11 cellular contexts compared by ENCODE assay signal in genomic region chr15:94253742-94254141, GRCh38. TPM values are rescaled to one million over a fixed set of nuclear protein-coding genes. Genes with fewer than 3 reads are reported as not detected.
DNase-seq lines count a peak whose midpoint lies in the region; ATAC-seq and TF ChIP-seq lines count a peak whose summit lies in the region.
"Had no signal": no experiment of that assay in that cellular context is flagged by ENCODE, and none has a peak within 500 bp of the region (broad histone marks: within the 10 kb centered on the region; RNA-seq: fewer than 3 reads in every experiment).

No MANE protein-coding gene starts in this region.

- H3K36me3 ChIP-seq in BLaER1 (no peaks in the 10 kb centered on the region), A673 (ENCODE audit: insufficient read depth, low read length, poor library complexity, severe bottlenecking) (no peaks in the 10 kb centered on the region)

- H3K4me1 ChIP-seq in BLaER1 (peaks cover 26% of the 10 kb centered on the region), A673 (ENCODE audit: insufficient read depth, low read length, poor library complexity, severe bottlenecking) (no peaks in the 10 kb centered on the region)
- H3K4me1 ChIP-seq: testis had no signal

- TF ChIP-seq CTCF in VCaP (conservative IDR thresholded peaks at IDR 0.05) (no peak), A673 (conservative IDR thresholded peaks at IDR 0.05; ENCODE audit: low read depth, low read length) (no peak)

- no TSS peak for BruUV-seq in A673 (replicated peaks; lab: Mats Ljungman, UMichigan)

- DNase-seq in NCI-H1105 treated with DMSO at 0.1 percent for 48 hours (lab: John Stamatoyannopoulos, UW) = no peak
- no peak for DNase-seq in A673 (ENCODE audit: low spot score)
- DNase-seq in KG1 (lab: John Stamatoyannopoulos, UW) = no peak
- DNase-seq: C1 segment of cervical spinal cord, HFFc6, testis had no signal

- intact Hi-C loops in A673 (cut with micrococcal nuclease; ENCODE audit: unreplicated experiment) = no loop called here

- H3K4me3 ChIP-seq in BLaER1 (no peak overlapping the region), A673 (ENCODE audit: low read depth, low read length, poor library complexity, severe bottlenecking) (no peak overlapping the region)
- H3K4me3 ChIP-seq: testis had no signal

- peak overlapping the region; percentile 31; the same call in 1 of the 2 replicates for H3K4me2 ChIP-seq in BLaER1

- CTCF ChIA-PET in A673 (lab: Charles Lee) = no interaction called here

- POLR2A ChIA-PET in A673 (lab: Charles Lee; ENCODE audit: low non-redundant PET) = no interaction called here

- H3K27ac ChIP-seq in BLaER1 (no peak overlapping the region), VCaP (peak overlapping the region; percentile 93), A673 (ENCODE audit: low read depth, low read length, poor library complexity, severe bottlenecking) (no peak overlapping the region)
- H3K27ac ChIP-seq: testis had no signal

- no peaks in the 10 kb centered on the region for H4K20me1 ChIP-seq in BLaER1

- H3K9me3 ChIP-seq in BLaER1 (peaks cover 13% of the 10 kb centered on the region), A673 (ENCODE audit: low read depth, low read length, poor library complexity, severe bottlenecking) (no peaks in the 10 kb centered on the region)
- H3K9me3 ChIP-seq: testis had no signal

- H3K27me3 ChIP-seq in BLaER1 = no peaks in the 10 kb centered on the region
- no peaks in the 10 kb centered on the region for H3K27me3 ChIP-seq in A673 (replicated peaks; ENCODE audit: insufficient read depth, low read depth, low read length, poor library complexity)
- H3K27me3 ChIP-seq: testis had no signal

- H3K9ac ChIP-seq in BLaER1 = no peak overlapping the region

- ATAC-seq in GM19035 (IDR thresholded peaks at IDR 0.05; ENCODE audit: unreplicated experiment) (peak; percentile 38), HG03060 (IDR thresholded peaks at IDR 0.05; ENCODE audit: low read depth, unreplicated experiment) (peak; percentile 38), HG03039 (IDR thresholded peaks at IDR 0.05; ENCODE audit: unreplicated experiment) (no peak)

RNA-seq across cellular contexts. Expression of gene MCTP2, which starts 22.4 kb away (rescaled TPM):
- 0.19 and 0.33 TPM in 2 replicates for total RNA-seq in A673 (2021)
